8 cellular contexts compared by ENCODE assay signal in the genomic region with DNA sequence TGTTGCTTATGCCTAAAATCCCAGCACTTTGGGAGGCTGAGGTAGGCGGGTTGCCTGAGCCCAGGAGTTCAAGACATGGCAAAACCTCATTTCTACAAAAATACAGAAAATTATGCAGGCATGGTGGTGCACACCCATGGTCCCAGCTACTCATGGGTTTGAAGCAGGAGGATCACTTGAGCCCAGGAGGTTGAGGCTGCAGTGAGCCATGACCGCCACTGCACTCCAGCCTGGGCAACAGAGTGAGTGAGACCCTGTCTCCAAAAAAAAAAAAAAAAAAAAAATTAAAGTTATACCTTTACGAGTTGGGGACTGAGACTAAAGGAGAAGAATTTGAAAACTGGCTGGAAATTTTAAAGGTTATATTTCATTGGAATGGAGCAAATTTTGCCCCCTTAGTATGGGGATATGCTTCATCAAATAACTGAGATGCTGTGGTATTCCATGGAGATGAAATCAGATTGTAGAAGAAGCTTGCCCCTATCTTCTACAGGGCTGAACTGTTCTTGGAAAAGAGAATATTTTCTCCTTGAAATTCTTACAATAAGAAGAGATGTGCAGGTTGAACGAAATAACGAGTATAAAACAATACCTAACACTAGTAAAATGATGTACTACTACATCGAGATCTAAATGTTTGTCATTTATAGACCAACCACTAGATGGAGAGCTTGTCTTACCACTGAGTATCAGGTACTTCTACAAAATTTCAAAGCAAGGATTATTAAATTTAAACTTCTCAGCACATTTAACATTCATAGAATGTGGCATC. TPM values are rescaled to one million over a fixed set of nuclear protein-coding genes. Genes with fewer than 3 reads are reported as not detected.
DNase-seq lines count a peak whose midpoint lies in the region; ATAC-seq, FAIRE-seq and TF ChIP-seq lines count a peak whose summit lies in the region.

No MANE protein-coding gene starts in this region.

- peaks cover 0 to 4% (median under 1%) of the 10 kb centered on the region in 5 donors for H3K36me3 Mint-ChIP-seq in naive thymus-derived CD4-positive, alpha-beta T cell

- no peak overlapping the region for H2BK5ac ChIP-seq in H1 (ENCODE audit: low read depth, low read length)

- H2AFZ ChIP-seq in H1 (ENCODE audit: low read length): no peak overlapping the region

- H3K9me3 ChIP-seq in H1 (ENCODE audit: insufficient read depth in 2 of 2, low read depth in 1 of 2, low read length in 1 of 2): no peaks in the 10 kb centered on the region
- no peaks in the 10 kb centered on the region for H3K9me3 ChIP-seq in naive thymus-derived CD4-positive, alpha-beta T cell (ENCODE audit: control insufficient read depth in 2 of 3, low read length in 3 of 3)

- no peaks in the 10 kb centered on the region for H3K23me2 ChIP-seq in H1 (ENCODE audit: low read depth, low read length)

- no peak overlapping the region for H3K4me3 Mint-ChIP-seq in naive thymus-derived CD4-positive, alpha-beta T cell

- H2BK12ac ChIP-seq in H1 (ENCODE audit: low read depth, low read length): no peak overlapping the region

- POLR2A ChIA-PET in H1 (lab: Charles Lee; ENCODE audit: partially characterized antibody): interaction anchor here (0.5 kb wide), 1 partner anchor 500 kb away, joined by 5 read pairs; no protein-coding TSS in a partner anchor
- POLR2A ChIA-PET in naive thymus-derived CD4-positive, alpha-beta T cell (lab: Charles Lee): no interaction called here

- no peak overlapping the region for H2BK120ac ChIP-seq in H1 (replicated peaks; ENCODE audit: low read depth, low read length)

- TF ChIP-seq POLR2A in H1 (IDR thresholded peaks at IDR 0.05; ENCODE audit: control extremely low read depth in 1 of 2, low read depth in 2 of 2, low read length in 2 of 2): no peak

- no peak overlapping the region for H3K14ac ChIP-seq in H1 (ENCODE audit: insufficient read length)

- intact Hi-C loops in naive thymus-derived CD4-positive, alpha-beta T cell (cut with micrococcal nuclease): loop anchor here (1.0 to 10.0 kb wide), 7 partner anchors 146 to 1386 kb away; a partner anchor contains a TSS

- no peak overlapping the region for H3K4me3 ChIP-seq in Jurkat, Clone E6-1 (ENCODE audit: low read length)
- no peak overlapping the region for H3K4me3 ChIP-seq in H1 (ENCODE audit: extremely low read depth in 1 of 4, insufficient read depth in 2 of 4, low read depth in 3 of 4, low read length in 4 of 4)
- H3K4me3 ChIP-seq in naive thymus-derived CD4-positive, alpha-beta T cell (ENCODE audit: low read length): no peak overlapping the region

- no peak overlapping the region for H3K18ac ChIP-seq in H1 (ENCODE audit: extremely low read depth, low read length)

- H2BK15ac ChIP-seq in H1 (ENCODE audit: low read length): no peak overlapping the region

- TF ChIP-seq EP300 in H1 (IDR thresholded peaks at IDR 0.05; ENCODE audit: borderline replicate concordance in 1 of 2, low read depth in 2 of 2, low read length in 2 of 2): no peak

- CTCF ChIA-PET in H1 (lab: Charles Lee; ENCODE audit: partially characterized antibody): interaction anchor here (0.6 to 2.2 kb wide), 21 partner anchors 9 to 1703 kb away, joined by 3 to 11 read pairs (median 4); no protein-coding TSS in a partner anchor
- CTCF ChIA-PET in naive thymus-derived CD4-positive, alpha-beta T cell (lab: Charles Lee): interaction anchor here (0.5 to 1.9 kb wide), 7 partner anchors 8 to 1655 kb away, joined by 3 to 7 read pairs (median 4); no protein-coding TSS in a partner anchor

- H3K4me1 Mint-ChIP-seq in naive thymus-derived CD4-positive, alpha-beta T cell: peaks cover 3 to 6% (median 5%) of the 10 kb centered on the region in 7 donors

- no peaks in the 10 kb centered on the region for H3K4me1 ChIP-seq in H1 (replicated peaks in 1 of 4; ENCODE audit: control insufficient read depth in 3 of 4, insufficient read depth in 4 of 4, low read length in 3 of 4)
- no peaks in the 10 kb centered on the region for H3K4me1 ChIP-seq in naive thymus-derived CD4-positive, alpha-beta T cell (ENCODE audit: control insufficient read depth in 2 of 2, insufficient read depth in 2 of 2, low read length in 2 of 2)

- 35% methylated on average over 5 of the region's 6 CpGs; no CpG with 5 or more reads in 1 of the 2 experiments for WGBS in H1 (ENCODE audit: extremely low coverage in 1 of 2, insufficient coverage in 1 of 2, insufficient read length in 1 of 2, insufficient replicate concordance in 2 of 2, low coverage in 1 of 2, low lambda C conversion rate in 2 of 2, missing lambda C conversion rate in 1 of 2), 2 experiments

- no peaks in the 10 kb centered on the region for H3K27me3 ChIP-seq in H1 (replicated peaks in 1 of 4; ENCODE audit: control insufficient read depth in 3 of 4, extremely low read depth in 1 of 4, insufficient read depth in 3 of 4, low read length in 3 of 4)
- no peaks in the 10 kb centered on the region for H3K27me3 ChIP-seq in naive thymus-derived CD4-positive, alpha-beta T cell (ENCODE audit: control insufficient read depth in 2 of 2, insufficient read depth in 2 of 2, low read length in 2 of 2)

- H3K27ac Mint-ChIP-seq in naive thymus-derived CD4-positive, alpha-beta T cell: peak overlapping the region in 1 of 9 donors; percentile 36

- H3K23ac ChIP-seq in H1 (ENCODE audit: insufficient read length): no peak overlapping the region

- H3K79me1 ChIP-seq in H1 (ENCODE audit: low read depth, low read length): no peaks in the 10 kb centered on the region

- H3K9ac ChIP-seq in H1 (replicated peaks in 1 of 4; ENCODE audit: extremely low read depth in 1 of 4, low read depth in 3 of 4, low read length in 3 of 4): no peak overlapping the region

- H4K8ac ChIP-seq in H1 (ENCODE audit: extremely low read depth, insufficient read depth, low read length): no peak overlapping the region

- no peak overlapping the region for H3K4me2 ChIP-seq in H1 (ENCODE audit: insufficient read depth in 1 of 2, low read depth in 2 of 2, low read length in 2 of 2)

- H3K4ac ChIP-seq in H1 (replicated peaks; ENCODE audit: insufficient read length, low read depth, low read length): no peak overlapping the region

- no peaks in the 10 kb centered on the region for H4K20me1 ChIP-seq in H1 (replicated peaks in 1 of 2; ENCODE audit: control insufficient read depth in 1 of 2, insufficient read depth in 2 of 2, low read length in 2 of 2)

- no peaks in the 10 kb centered on the region for H3K27me3 Mint-ChIP-seq in naive thymus-derived CD4-positive, alpha-beta T cell

- H4K91ac ChIP-seq in H1 (replicated peaks; ENCODE audit: insufficient read length, low read length): no peak overlapping the region

- H3K27ac ChIP-seq in H1 (ENCODE audit: low read depth, low read length): no peak overlapping the region
- no peak overlapping the region for H3K27ac ChIP-seq in naive thymus-derived CD4-positive, alpha-beta T cell (ENCODE audit: low read depth, low read length)

- no peaks in the 10 kb centered on the region for H3K9me3 Mint-ChIP-seq in naive thymus-derived CD4-positive, alpha-beta T cell

- H4K5ac ChIP-seq in H1 (ENCODE audit: insufficient read length, low read depth, low read length): no peak overlapping the region

- ATAC-seq in GM21367 (IDR thresholded peaks at IDR 0.05; ENCODE audit: unreplicated experiment) (peak; percentile 69), HG03457 (IDR thresholded peaks at IDR 0.05; ENCODE audit: unreplicated experiment) (no peak)
- peak; percentile 78 for ATAC-seq in naive thymus-derived CD4-positive, alpha-beta T cell

- no peak overlapping the region for H2AK5ac ChIP-seq in H1 (ENCODE audit: low read depth, low read length)

- H3K79me2 ChIP-seq in H1 (ENCODE audit: control insufficient read depth in 1 of 2, insufficient read depth in 2 of 2, low read length in 2 of 2): no peaks in the 10 kb centered on the region

- DNase-seq in DMS79 treated with DMSO at 0.1 percent for 48 hours (lab: John Stamatoyannopoulos, UW) (peak; percentile 56), RKO (ENCODE audit: low spot score) (peak; percentile 84), H1 (ENCODE audit: low read depth in 1 of 2, low spot score in 2 of 2) (no peak), C1 segment of cervical spinal cord (lab: John Stamatoyannopoulos, UW) (no peak)
- DNase-seq in Jurkat, Clone E6-1 (ENCODE audit: low read depth, low spot score): peak; percentile 63
- DNase-seq in naive thymus-derived CD4-positive, alpha-beta T cell: peak in 7 of 9 donors; percentile 12 to 61 (median 44)

- TF ChIP-seq RAD21 in H1 (IDR thresholded peaks at IDR 0.05 in 1 of 2, conservative IDR thresholded peaks at IDR 0.05 in 1 of 2; ENCODE audit: low read depth in 2 of 2, low read length in 2 of 2): peak; percentile 76 to 87

- peak in 2 of 3 experiments; percentile 43 to 62; a peak in 2 of 4 replicates for TF ChIP-seq CTCF in H1 (IDR thresholded peaks at IDR 0.05; ENCODE audit: control extremely low read depth in 1 of 3, insufficient read depth in 1 of 3, low read depth in 1 of 3, low read length in 3 of 3)

- no peak overlapping the region for H3K56ac ChIP-seq in H1 (replicated peaks; ENCODE audit: insufficient read length, low read depth, low read length)

- H2BK20ac ChIP-seq in H1 (ENCODE audit: low read length): no peak overlapping the region

- no peak for FAIRE-seq in H1 (lab: Jason Lieb, UNC)

- no peaks in the 10 kb centered on the region for H3K36me3 ChIP-seq in H1 (ENCODE audit: control insufficient read depth in 2 of 4, insufficient read depth in 4 of 4, low read length in 3 of 4)
- no peaks in the 10 kb centered on the region for H3K36me3 ChIP-seq in naive thymus-derived CD4-positive, alpha-beta T cell (ENCODE audit: control insufficient read depth in 2 of 3, insufficient read depth in 3 of 3, low read length in 3 of 3)

TF ChIP-seq in H1, 55 proteins besides CTCF, POLR2A, EP300 and RAD21 (continues in another document):
- no peak for TF ChIP-seq ZNF274 (IDR thresholded peaks at IDR 0.05; ENCODE audit: borderline replicate concordance, extremely low read depth, low read length)
- TF ChIP-seq SAP30 (IDR thresholded peaks at IDR 0.05; ENCODE audit: insufficient read depth, insufficient replicate concordance, low read length): no peak
- TF ChIP-seq YY1 (IDR thresholded peaks at IDR 0.05; ENCODE audit: low read depth, low read length): no peak
- no peak for TF ChIP-seq RFX5 (IDR thresholded peaks at IDR 0.05; ENCODE audit: borderline replicate concordance, low read depth, low read length)

RNA-seq across cellular contexts. Expression of a gene that starts 34.9 kb away (rescaled TPM):
- 11.9 TPM for polyA plus RNA-seq in Jurkat, Clone E6-1 (2012; ENCODE audit: insufficient read depth, insufficient read length)
- 4.3 and 5.3 TPM in 2 replicates for total RNA-seq in H1 (2021; fragmentation: NEBNext Ultra II Directional; extraction: Animal tissue kit (Norgen Biotek cat#: 25700))
- polyA plus RNA-seq in H1 (2011; rRNA removed): 2.4 and 2.7 TPM in 2 replicates
- polyA plus RNA-seq in H1 (2011; cell fraction: cytosol; rRNA removed): 3.8 TPM
- polyA plus RNA-seq in H1 (2011; cell fraction: nucleus; rRNA removed): 6.1 TPM
- polyA plus RNA-seq in H1 (2012, experiment 1 of 2): 2.9 to 4.9 TPM (median 3.6 TPM) in 4 replicates
- polyA plus RNA-seq in H1 (2012, experiment 2 of 2): 0.34 TPM
- polyA plus RNA-seq in H1 (2013, experiment 1 of 2): 3.2 TPM
- polyA plus RNA-seq in H1 (2013, experiment 2 of 2): 3.0 TPM
- 11.5 and 12.2 TPM in 2 replicates for polyA minus RNA-seq in H1 (2011; rRNA and poly(A)+ RNA removed)
- 4.2 TPM for polyA minus RNA-seq in H1 (2011; cell fraction: cytosol; rRNA and poly(A)+ RNA removed)
- 13.0 TPM for polyA minus RNA-seq in H1 (2011; cell fraction: nucleus; rRNA and poly(A)+ RNA removed)
- total RNA-seq in naive thymus-derived CD4-positive, alpha-beta T cell: 10 to 100 TPM in 4 of 5 experiments, 1 to 10 TPM in 1; 9.5 to 22.7 (median 17.3) TPM
- polyA plus RNA-seq in naive thymus-derived CD4-positive, alpha-beta T cell: 10 to 100 TPM; 12.3 to 19.6 TPM

Comparison
In these comparisons a context has a peak if more than half of its experiments do, and no peak if none do; other contexts are left out.
1. DNase-seq: peak in DMS79 treated with DMSO at 0.1 percent for 48 hours (single experiment), Jurkat, Clone E6-1 (single experiment), RKO (single experiment) and naive thymus-derived CD4-positive, alpha-beta T cell (7 of 9); none in H1 (0 of 2) and C1 segment of cervical spinal cord (0 of 14).